ENCODE assay signal across 8 cellular contexts in genomic region chr19:39446365-39447084, GRCh38. TPM values are rescaled to one million over a fixed set of nuclear protein-coding genes. Genes with fewer than 3 reads are reported as not detected.
DNase-seq lines count a peak whose midpoint lies in the region; ATAC-seq, FAIRE-seq and TF ChIP-seq lines count a peak whose summit lies in the region.

No MANE protein-coding gene starts in this region.

- H3K4me1 ChIP-seq in HCT116 (ENCODE audit: control insufficient read depth in 1 of 2, insufficient read depth in 2 of 2, low read length in 2 of 2) (peaks cover 6 to 28% of the 10 kb centered on the region in 2 experiments), skeletal muscle tissue (ENCODE audit: control insufficient read depth in 3 of 3, insufficient read depth in 3 of 3, low read length in 3 of 3) (peaks cover 25 to 28% (median 28%) of the 10 kb centered on the region in 3 donors)

- H3K79me2 ChIP-seq in HCT116 (ENCODE audit: insufficient read depth, low read length): peaks cover 71% of the 10 kb centered on the region

- BruUV-seq in HCT116 (replicated peaks; lab: Mats Ljungman, UMichigan): no TSS peak

- H3K27ac Mint-ChIP-seq in WTC11: peak overlapping the region; percentile 72
- H3K27ac Mint-ChIP-seq in glutamatergic neuron (ENCODE audit: unreplicated experiment): no peak overlapping the region

- H3K9me3 ChIP-seq in HCT116 (ENCODE audit: control insufficient read depth in 1 of 2, insufficient read depth in 1 of 2, low read depth in 1 of 2, low read length in 2 of 2) (no peaks in the 10 kb centered on the region; a peak in 1 of 4 replicates), skeletal muscle tissue (ENCODE audit: control insufficient read depth in 3 of 3, low read length in 3 of 3) (no peaks in the 10 kb centered on the region)

- TF ChIP-seq RAD21 in HCT116 (IDR thresholded peaks at IDR 0.05; ENCODE audit: low read depth): no peak

- H3K4me2 ChIP-seq in HCT116 (ENCODE audit: low read length): peak overlapping the region; percentile 78

- ATAC-seq in HCT116: no peak
- ATAC-seq in WTC11: no peak
- no peak for ATAC-seq in HG03439 (IDR thresholded peaks at IDR 0.05; ENCODE audit: unreplicated experiment)
- ATAC-seq in HG02623 (IDR thresholded peaks at IDR 0.05; ENCODE audit: unreplicated experiment): no peak
- no peak for ATAC-seq in HG03135 (IDR thresholded peaks at IDR 0.05; ENCODE audit: unreplicated experiment)

- TF ChIP-seq CTCF in HCT116 (IDR thresholded peaks at IDR 0.05 in 2 of 3, conservative IDR thresholded peaks at IDR 0.05 in 1 of 3; ENCODE audit: borderline replicate concordance in 1 of 3, insufficient read depth in 1 of 3, low read depth in 2 of 3, low read length in 2 of 3) (no peak), WTC11 (IDR thresholded peaks at IDR 0.05) (no peak), glutamatergic neuron (IDR thresholded peaks at IDR 0.05; ENCODE audit: partially characterized antibody, unreplicated experiment) (no peak)

- FAIRE-seq in GM12892 (lab: Jason Lieb, UNC): no peak

- H3K9me2 ChIP-seq in HCT116 (ENCODE audit: insufficient read depth): no peaks in the 10 kb centered on the region

- H3K4me1 Mint-ChIP-seq in WTC11 (peaks cover 19% of the 10 kb centered on the region), glutamatergic neuron (ENCODE audit: low read depth, unreplicated experiment) (peaks cover 12% of the 10 kb centered on the region)

- POLR2A ChIA-PET in HCT116 (lab: Charles Lee) (interaction anchor here (0.8 to 1.5 kb wide), 4 partner anchors 11 to 56 kb away, joined by 3 to 6 read pairs (median 5); partner anchors contain the start of genes MED29, PAF1 and RPS16), WTC11 (lab: Charles Lee) (interaction anchor here (1.1 kb wide), 1 partner anchor 11 kb away, joined by 4 read pairs; the partner anchor contains the start of gene RPS16)

- H3K27ac ChIP-seq in HCT116 (ENCODE audit: low read depth, low read length) (no peak overlapping the region), skeletal muscle tissue (ENCODE audit: low read depth, low read length) (peak overlapping the region; percentile 92)

- peak overlapping the region; percentile 100 for H3K4me3 Mint-ChIP-seq in WTC11
- H3K4me3 Mint-ChIP-seq in glutamatergic neuron (ENCODE audit: unreplicated experiment): peak overlapping the region; percentile 99

- H3K4me3 ChIP-seq in HCT116 (replicated peaks in 1 of 2; ENCODE audit: low read depth in 1 of 2, low read length in 2 of 2) (peak overlapping the region; percentile 74 to 100), skeletal muscle tissue (ENCODE audit: low read length in 3 of 3) (peak overlapping the region; percentile 97 to 100 (median 99))

- intact Hi-C loops in HCT116 (cut with micrococcal nuclease): no loop called here

- no peak for DNase-seq in HCT116 (ENCODE audit: low read depth, low spot score)
- DNase-seq in WTC11 (ENCODE audit: low spot score): no peak
- DNase-seq in glutamatergic neuron: no peak
- no peak for DNase-seq in GM12892 (ENCODE audit: insufficient read length)

- H3K36me3 Mint-ChIP-seq in WTC11 (peaks cover 34% of the 10 kb centered on the region; the same call in 1 of the 2 replicates), glutamatergic neuron (ENCODE audit: unreplicated experiment) (no peaks in the 10 kb centered on the region)

- TF ChIP-seq POLR2A in HCT116 (IDR thresholded peaks at IDR 0.05; ENCODE audit: borderline replicate concordance, extremely low read depth, insufficient read depth, insufficient read length) (no peak), GM12892 (IDR thresholded peaks at IDR 0.05; ENCODE audit: low read depth, low read length) (no peak)

- no peaks in the 10 kb centered on the region; the same call in 1 of the 2 replicates for H4K20me1 ChIP-seq in HCT116 (ENCODE audit: insufficient read depth)

- RAD21 ChIA-PET in HCT116 (lab: Charles Lee; ENCODE audit: low non-redundant PET in 1 of 2, low total read pairs in 2 of 2, uncharacterized antibody in 2 of 2, unreplicated experiment in 2 of 2): no interaction called here

- no peak overlapping the region for H2AFZ ChIP-seq in HCT116 (ENCODE audit: low read depth, low read length, poor library complexity, severe bottlenecking)

- H3K9me3 Mint-ChIP-seq in WTC11: no peaks in the 10 kb centered on the region
- H3K9me3 Mint-ChIP-seq in glutamatergic neuron (ENCODE audit: unreplicated experiment): peaks cover 4% of the 10 kb centered on the region

- peak overlapping the region; percentile 86 for H3K9ac ChIP-seq in HCT116 (ENCODE audit: low read length)
- peak overlapping the region; percentile 99 for H3K9ac ChIP-seq in skeletal muscle tissue (ENCODE audit: low read depth in 1 of 3, low read length in 3 of 3)

- CTCF ChIA-PET in HCT116 (lab: Charles Lee) (no interaction called here), WTC11 (lab: Charles Lee) (interaction anchor here (1.1 to 1.5 kb wide), 4 partner anchors 18 to 51 kb away, joined by 3 to 6 read pairs (median 4); partner anchors contain the start of gene DLL3)

- H3K27me3 ChIP-seq in HCT116 (ENCODE audit: insufficient read depth, low read length) (no peaks in the 10 kb centered on the region), skeletal muscle tissue (ENCODE audit: control insufficient read depth in 3 of 3, insufficient read depth in 3 of 3, low read length in 3 of 3) (no peaks in the 10 kb centered on the region)

- peaks cover 2 to 9% of the 10 kb centered on the region in 2 experiments; a peak in 2 of 4 replicates for H3K36me3 ChIP-seq in HCT116 (ENCODE audit: control insufficient read depth in 1 of 2, insufficient read depth in 2 of 2, low read length in 2 of 2)
- peaks cover 7 to 15% (median 10%) of the 10 kb centered on the region in 3 donors for H3K36me3 ChIP-seq in skeletal muscle tissue (ENCODE audit: control insufficient read depth in 3 of 3, insufficient read depth in 3 of 3, low read length in 3 of 3)

- H3K27me3 Mint-ChIP-seq in WTC11 (ENCODE audit: low read depth) (0 out of 2 replicates have a peak, but pooled peaks cover 2% of the 10 kb centered on the region), glutamatergic neuron (ENCODE audit: unreplicated experiment) (peaks cover 4% of the 10 kb centered on the region)

TF ChIP-seq in HCT116, 20 proteins besides CTCF, POLR2A, EP300 and RAD21:
- TF ChIP-seq POLR2AphosphoS5 (IDR thresholded peaks at IDR 0.05; ENCODE audit: low read depth, low read length): no peak
- TF ChIP-seq CBX3 (IDR thresholded peaks at IDR 0.05; ENCODE audit: low read depth): no peak
- no peak for TF ChIP-seq SP1 (IDR thresholded peaks at IDR 0.05; ENCODE audit: low read depth)
- no peak for TF ChIP-seq CEBPB (IDR thresholded peaks at IDR 0.05; ENCODE audit: low read depth)
- no peak for TF ChIP-seq ZFX (IDR thresholded peaks at IDR 0.05)
- TF ChIP-seq ELF1 (IDR thresholded peaks at IDR 0.05; ENCODE audit: borderline replicate concordance, low read depth): no peak
- no peak for TF ChIP-seq EZH2 (IDR thresholded peaks at IDR 0.05)
- TF ChIP-seq SRF (IDR thresholded peaks at IDR 0.05; ENCODE audit: low read depth): no peak
- no peak for TF ChIP-seq JUND (IDR thresholded peaks at IDR 0.05)
- no peak for TF ChIP-seq EZH2phosphoT487 (IDR thresholded peaks at IDR 0.05; ENCODE audit: borderline replicate concordance)

TF ChIP-seq in WTC11, 78 proteins besides CTCF, POLR2A, EP300 and RAD21 (continues in another document):
- TF ChIP-seq EMX1 (CRISPR knock-in tag; IDR thresholded peaks at IDR 0.05): no peak

RNA-seq across cellular contexts. Expression of gene SUPT5H, which starts 1.1 kb away (rescaled TPM):
- total RNA-seq in HCT116 (2021; ENCODE audit: unreplicated experiment) (120 TPM), WTC11 (2021) (109 to 135 TPM (median 110 TPM) in 3 replicates), glutamatergic neuron (ENCODE audit: unreplicated experiment) (160 TPM), skeletal muscle tissue (40.7 TPM)
- 129 and 137 TPM in 2 replicates for polyA plus RNA-seq in HCT116 (2012)
- 72.1 TPM for polyA plus RNA-seq in GM12892 (2012; ENCODE audit: missing spikeins)

RNA-seq across cellular contexts. Expression of gene RPS16, which starts 10.8 kb away (rescaled TPM):
- total RNA-seq in HCT116 (2021; ENCODE audit: unreplicated experiment) (3,365 TPM), WTC11 (2021) (2,962 to 3,158 TPM (median 2,999 TPM) in 3 replicates), glutamatergic neuron (ENCODE audit: unreplicated experiment) (912 TPM), skeletal muscle tissue (128 TPM)
- 6,021 and 7,325 TPM in 2 replicates for polyA plus RNA-seq in HCT116 (2012)
- polyA plus RNA-seq in GM12892 (2012; ENCODE audit: missing spikeins): 4,399 TPM

RNA-seq across cellular contexts. Expression of gene PLEKHG2, which starts 34.1 kb away (rescaled TPM):
- 29.0 TPM for total RNA-seq in HCT116 (2021; ENCODE audit: unreplicated experiment)
- 10.6 and 14.6 TPM in 2 replicates for polyA plus RNA-seq in HCT116 (2012)
- 62.3 to 72.0 TPM (median 63.6 TPM) in 3 replicates for total RNA-seq in WTC11 (2021)
- 205 TPM for total RNA-seq in glutamatergic neuron (ENCODE audit: unreplicated experiment)
- 15.7 TPM for total RNA-seq in skeletal muscle tissue
- 14.7 TPM for polyA plus RNA-seq in GM12892 (2012; ENCODE audit: missing spikeins)

RNA-seq across cellular contexts. Expression of gene TIMM50, which starts 34.1 kb away (rescaled TPM):
- 111 TPM for total RNA-seq in HCT116 (2021; ENCODE audit: unreplicated experiment)
- 97.4 and 117 TPM in 2 replicates for polyA plus RNA-seq in HCT116 (2012)
- 136 to 154 TPM (median 137 TPM) in 3 replicates for total RNA-seq in WTC11 (2021)
- 256 TPM for total RNA-seq in glutamatergic neuron (ENCODE audit: unreplicated experiment)
- 40.7 TPM for total RNA-seq in skeletal muscle tissue
- polyA plus RNA-seq in GM12892 (2012; ENCODE audit: missing spikeins): 72.3 TPM

RNA-seq across cellular contexts. Expression of gene ZFP36, which starts 39.9 kb away (rescaled TPM):
- total RNA-seq in HCT116 (2021; ENCODE audit: unreplicated experiment) (131 TPM), WTC11 (2021) (17.3 to 22.2 TPM (median 18.4 TPM) in 3 replicates), glutamatergic neuron (ENCODE audit: unreplicated experiment) (3.1 TPM), skeletal muscle tissue (3.1 TPM)
- 236 and 274 TPM in 2 replicates for polyA plus RNA-seq in HCT116 (2012)
- 29.0 TPM for polyA plus RNA-seq in GM12892 (2012; ENCODE audit: missing spikeins)
